Comparison of ENCODE assay signal across 11 cellular contexts in genomic region chr6:8017276-8017701, GRCh38. TPM values are rescaled to one million over a fixed set of nuclear protein-coding genes. Genes with fewer than 3 reads are reported as not detected.
DNase-seq lines count a peak whose midpoint lies in the region; ATAC-seq, FAIRE-seq and TF ChIP-seq lines count a peak whose summit lies in the region.
"Had no signal": no experiment of that assay in that cellular context is flagged by ENCODE, and none has a peak within 500 bp of the region (broad histone marks: within the 10 kb centered on the region; RNA-seq: fewer than 3 reads in every experiment).

No MANE protein-coding gene starts in this region.

- SMC1A ChIA-PET in GM12878 (lab: Charles Lee; ENCODE audit: uncharacterized antibody, unreplicated experiment): interaction anchor here (0.6 to 2.2 kb wide), 3 partner anchors 11 to 32 kb away, joined by 3 to 6 read pairs (median 6); no protein-coding TSS in a partner anchor

- in situ Hi-C loops in GM12878 (cut with MboI): no loop called here

- POLR2A ChIA-PET in CD4-positive, alpha-beta memory T cell (lab: Charles Lee; ENCODE audit: partially characterized antibody): interaction anchor here (1.2 to 2.2 kb wide), 3 partner anchors 47 to 109 kb away, joined by 3 to 12 read pairs (median 8); partner anchors contain the start of genes BLOC1S5 and EEF1E1
- POLR2A ChIA-PET in GM12878 (lab: Charles Lee): no interaction called here

- peaks cover 8% of the 10 kb centered on the region for H3K36me3 ChIP-seq in CD4-positive, alpha-beta memory T cell (ENCODE audit: insufficient read depth, low read length)
- H3K36me3 ChIP-seq in GM12878 (ENCODE audit: control insufficient read depth in 2 of 2, insufficient read depth in 2 of 2, low read length in 1 of 2): peaks cover 0 to 3% of the 10 kb centered on the region in 2 experiments; a peak in 1 of 4 replicates
- H3K36me3 ChIP-seq in heart left ventricle: peaks cover 0 to 28% (median 20%) of the 10 kb centered on the region in 9 donors
- H3K36me3 ChIP-seq: cardiac muscle cell, right atrium auricular region had no signal

- RAD21 ChIA-PET in GM12878 (lab: Charles Lee; ENCODE audit: unreplicated experiment): interaction anchor here (1.1 kb wide), 1 partner anchor 11 kb away, joined by 4 read pairs; no protein-coding TSS in a partner anchor

- H3K4me3 ChIP-seq in CD4-positive, alpha-beta memory T cell (ENCODE audit: low read length in 2 of 2): no peak overlapping the region
- H3K4me3 ChIP-seq in GM12878: no peak overlapping the region
- H3K4me3 ChIP-seq in heart left ventricle: peak overlapping the region in 1 of 12 donors; percentile 44
- H3K4me3 ChIP-seq: cardiac muscle cell, right atrium auricular region had no signal

- TF ChIP-seq CTCF in GM12878 (IDR thresholded peaks at IDR 0.05 in 2 of 3, conservative IDR thresholded peaks at IDR 0.05 in 1 of 3; ENCODE audit: control insufficient read depth in 2 of 3, extremely low read depth in 1 of 3, insufficient read depth in 1 of 3, low read depth in 3 of 3, low read length in 3 of 3): no peak
- no peak for TF ChIP-seq CTCF in heart left ventricle (IDR thresholded peaks at IDR 0.05)

- peak; percentile 73 for FAIRE-seq in GM12878 (lab: Jason Lieb, UNC)
- no peak for FAIRE-seq in HTR-8/SVneo (lab: Jason Lieb, UNC)

- peak overlapping the region; percentile 34 for H3K27ac ChIP-seq in CD4-positive, alpha-beta memory T cell (ENCODE audit: low read depth, low read length)
- H3K27ac ChIP-seq in GM12878 (ENCODE audit: control insufficient read depth, insufficient read depth) (0 out of 2 replicates have a peak overlapping the region, but pooled peaks have one; percentile 27), heart left ventricle (peak overlapping the region in 3 of 12 donors; percentile 6 to 20 (median 6))
- H3K27ac ChIP-seq: right atrium auricular region had no signal

- DNase-seq in CD4-positive, alpha-beta memory T cell: peak in 1 of 5 donors; percentile 53
- no peak for DNase-seq in GM12878 (ENCODE audit: low read depth, low spot score)
- DNase-seq in NCI-H146 treated with DMSO at 0.1 percent for 48 hours (lab: John Stamatoyannopoulos, UW; ENCODE audit: unreplicated experiment): no peak
- DNase-seq in HTR-8/SVneo (ENCODE audit: insufficient read length, low spot score): no peak
- no peak for DNase-seq in Kasumi-1 (lab: John Stamatoyannopoulos, UW)
- no peak for DNase-seq in heart left ventricle
- DNase-seq: activated CD4-positive, CD25-positive, alpha-beta regulatory T cell had no signal

- H4K20me1 ChIP-seq in GM12878 (ENCODE audit: control insufficient read depth, insufficient read depth): no peaks in the 10 kb centered on the region

- TF ChIP-seq EP300 in GM12878 (IDR thresholded peaks at IDR 0.05; ENCODE audit: borderline replicate concordance in 1 of 2, control insufficient read depth in 1 of 2, low read depth in 2 of 2, low read length in 2 of 2): no peak

- CTCF ChIA-PET in CD4-positive, alpha-beta memory T cell (lab: Charles Lee; ENCODE audit: partially characterized antibody): interaction anchor here (2.1 kb wide), 1 partner anchor 11 kb away, joined by 5 read pairs; no protein-coding TSS in a partner anchor
- CTCF ChIA-PET in GM12878 (lab: Yijun Ruan, JAX): interaction anchor here (0.7 to 1.6 kb wide), 2 partner anchors 11 to 42 kb away, joined by 4 to 7 read pairs; no protein-coding TSS in a partner anchor

- no peak overlapping the region for H3K9ac ChIP-seq in GM12878 (ENCODE audit: control insufficient read depth, insufficient read depth, low read length)

- ATAC-seq in GM19023 (IDR thresholded peaks at IDR 0.05; ENCODE audit: unreplicated experiment) (peak; percentile 83), HG03064 (IDR thresholded peaks at IDR 0.05; ENCODE audit: low read depth, unreplicated experiment) (peak; percentile 69), GM12878 (no peak), heart left ventricle (no peak)

- peak overlapping the region; percentile 62 for H2AFZ ChIP-seq in GM12878 (ENCODE audit: control insufficient read depth, low read depth, low read length)

- no peak for TF ChIP-seq RAD21 in GM12878 (IDR thresholded peaks at IDR 0.05; ENCODE audit: insufficient read depth, low read depth, low read length)

- no peaks in the 10 kb centered on the region for H3K79me2 ChIP-seq in GM12878 (ENCODE audit: control insufficient read depth, insufficient read depth, low read length)

- no peaks in the 10 kb centered on the region for H3K27me3 ChIP-seq in CD4-positive, alpha-beta memory T cell (ENCODE audit: insufficient read depth, low read length)
- no peaks in the 10 kb centered on the region for H3K27me3 ChIP-seq in GM12878 (replicated peaks in 1 of 2; ENCODE audit: control insufficient read depth in 2 of 2, insufficient read depth in 2 of 2, low read length in 1 of 2)
- H3K27me3 ChIP-seq in heart left ventricle: no peaks in the 10 kb centered on the region
- H3K27me3 ChIP-seq: cardiac muscle cell, right atrium auricular region had no signal

- H3K36me3 Mint-ChIP-seq in CD4-positive, alpha-beta memory T cell: peaks cover 40 to 42% of the 10 kb centered on the region in 2 donors

- intact Hi-C loops in CD4-positive, alpha-beta memory T cell (cut with micrococcal nuclease): no loop called here
- intact Hi-C loops in GM12878 (cut with micrococcal nuclease; ENCODE audit: unreplicated experiment) (no loop called here), heart left ventricle (cut with DNase I) (loop anchor here in 1 of 10 donors (5.0 kb wide), 1 partner anchor 40 kb away; no protein-coding TSS in a partner anchor)

- 9% methylated on average over 9 of the region's 9 CpGs for WGBS in GM12878 (ENCODE audit: insufficient coverage, insufficient replicate concordance, low lambda C conversion rate, missing lambda C conversion rate)
- 77 to 87% (median 82%) methylated on average over 9 of the region's 9 CpGs for WGBS in heart left ventricle, 4 donors

- TF ChIP-seq POLR2A in GM12878 (IDR thresholded peaks at IDR 0.05; ENCODE audit: low read depth, low read length) (no peak), heart left ventricle (IDR thresholded peaks at IDR 0.05) (no peak)

- no peaks in the 10 kb centered on the region for H3K4me1 ChIP-seq in CD4-positive, alpha-beta memory T cell (ENCODE audit: insufficient read depth, low read length)
- H3K4me1 ChIP-seq in GM12878 (ENCODE audit: control insufficient read depth, insufficient read depth, low read length): no peaks in the 10 kb centered on the region
- H3K4me1 ChIP-seq in heart left ventricle: peaks cover 0 to 10% (median 0%) of the 10 kb centered on the region in 12 donors
- H3K4me1 ChIP-seq: right atrium auricular region had no signal

- peak overlapping the region; percentile 31 for H3K4me2 ChIP-seq in GM12878 (ENCODE audit: control insufficient read depth, insufficient read depth)

- peak overlapping the region in 4 of 7 donors; percentile 7 to 98 (median 62) for H3K27ac Mint-ChIP-seq in CD4-positive, alpha-beta memory T cell

- no peaks in the 10 kb centered on the region for H3K9me3 Mint-ChIP-seq in CD4-positive, alpha-beta memory T cell

- no peaks in the 10 kb centered on the region for H3K9me3 ChIP-seq in CD4-positive, alpha-beta memory T cell (ENCODE audit: control insufficient read depth in 1 of 2, low read length in 2 of 2)
- H3K9me3 ChIP-seq in GM12878 (replicated peaks; ENCODE audit: control insufficient read depth, insufficient read depth, low read length) (no peaks in the 10 kb centered on the region), heart left ventricle (no peaks in the 10 kb centered on the region)
- H3K9me3 ChIP-seq: right atrium auricular region had no signal

- H3K27me3 Mint-ChIP-seq in CD4-positive, alpha-beta memory T cell: no peaks in the 10 kb centered on the region

- H3K4me1 Mint-ChIP-seq in CD4-positive, alpha-beta memory T cell: peaks cover 0 to 16% (median 0%) of the 10 kb centered on the region in 4 donors

- peak overlapping the region in 5 of 8 donors; percentile 1 to 94 (median 29) for H3K4me3 Mint-ChIP-seq in CD4-positive, alpha-beta memory T cell

- BruUV-seq in GM12878 (replicated peaks; lab: Mats Ljungman, UMichigan): no TSS peak

RNA-seq across cellular contexts. Expression of gene BLOC1S5, which starts 46.9 kb away (rescaled TPM):
- 10 to 100 TPM; 23.0 to 24.9 TPM for total RNA-seq in CD4-positive, alpha-beta memory T cell
- 10 to 100 TPM; 27.2 to 36.3 TPM for polyA plus RNA-seq in CD4-positive, alpha-beta memory T cell
- total RNA-seq in GM12878 (2013; cell fraction: nucleolus; rRNA removed): 17.3 and 20.5 TPM in 2 replicates
- total RNA-seq in GM12878 (2014; rRNA removed) (15.5 and 16.8 TPM in 2 replicates), GM12878 (2014; rRNA removed; fragmentation: Illumina TruSeq; extraction: Trizol) (18.4 and 18.6 TPM in 2 replicates), GM12878 (2021) (11.9 and 13.2 TPM in 2 replicates), heart left ventricle (10 to 100 TPM in 2 of 9 donors, 1 to 10 TPM in 7; 6.9 to 15.2 (median 8.8) TPM)
- 6.4 TPM for polyA plus RNA-seq in GM12878 (2011; ENCODE audit: low read depth)
- polyA plus RNA-seq in GM12878 (2011; rRNA removed) (16.6 and 24.7 TPM in 2 replicates), GM12878 (2014; fragmentation: Illumina TruSeq; extraction: Trizol) (22.2 and 33.2 TPM in 2 replicates), GM12878 (2014; fragmentation: Nextera tagmentation; extraction: Ambion mirVana) (1 to 10 TPM; 4.3 to 5.9 TPM), GM12878 (2014; rRNA removed) (11.3 and 15.1 TPM in 2 replicates), GM12878 (2016; fragmentation: Nextera tagmentation; extraction: Ambion mirVana) (10 to 100 TPM; 20.2 to 21.2 TPM), heart left ventricle (1 to 10 TPM; 4.3 to 4.4 TPM)
- 6.4 and 6.6 TPM in 2 replicates for polyA plus RNA-seq in GM12878 (2011; cell fraction: cytosol; rRNA removed)
- polyA plus RNA-seq in GM12878 (2011; cell fraction: nucleus; rRNA removed): 2.3 and 2.5 TPM in 2 replicates
- 7.7 and 12.8 TPM in 2 replicates for polyA plus RNA-seq in GM12878 (2012)
- polyA minus RNA-seq in GM12878 (2011; rRNA and poly(A)+ RNA removed): 7.4 and 9.1 TPM in 2 replicates
- polyA minus RNA-seq in GM12878 (2011; cell fraction: cytosol; rRNA and poly(A)+ RNA removed): 4.5 and 6.8 TPM in 2 replicates
- 3.4 and 6.2 TPM in 2 replicates for polyA minus RNA-seq in GM12878 (2011; cell fraction: nucleus; rRNA and poly(A)+ RNA removed)

Comparison
In these comparisons a context has a peak if more than half of its experiments do, and no peak if none do; other contexts are left out.
1. ATAC-seq: peak in GM19023 (single experiment) and HG03064 (single experiment); none in GM12878 (single experiment) and heart left ventricle (0 of 4).